Comparison of ENCODE assay signal across 8 cellular contexts in genomic region chr4:24795666-24796381, GRCh38. TPM values are rescaled to one million over a fixed set of nuclear protein-coding genes. Genes with fewer than 3 reads are reported as not detected.
DNase-seq lines count a peak whose midpoint lies in the region; ATAC-seq and TF ChIP-seq lines count a peak whose summit lies in the region.
"Had no signal": no experiment of that assay in that cellular context is flagged by ENCODE, and none has a peak within 500 bp of the region (broad histone marks: within the 10 kb centered on the region; RNA-seq: fewer than 3 reads in every experiment).

No MANE protein-coding gene starts in this region.

- 24% methylated on average over 9 of the region's 9 CpGs for WGBS in urinary bladder

- peaks cover 27% of the 10 kb centered on the region for H3K4me1 Mint-ChIP-seq in WTC11
- H3K4me1 Mint-ChIP-seq in neural crest cell, result peaks cover 33% of the 10 kb centered on the region

- peak overlapping the region; percentile 11 for H3K27ac ChIP-seq in urinary bladder (ENCODE audit: low read depth)

- TF ChIP-seq CTCF in WTC11 (IDR thresholded peaks at IDR 0.05) (no peak), foreskin fibroblast (IDR thresholded peaks at IDR 0.05; ENCODE audit: low read depth, low read length) (no peak), neural crest cell (conservative IDR thresholded peaks at IDR 0.05) (no peak)

- no peaks in the 10 kb centered on the region for H3K9me3 Mint-ChIP-seq in WTC11
- H3K9me3 Mint-ChIP-seq in neural crest cell, result no peaks in the 10 kb centered on the region
- H3K9me3 Mint-ChIP-seq in activated naive CD4-positive, alpha-beta T cell treated with anti-CD3 and anti-CD28 coated beads, Interleukin-2, amount 50 U/mL, for 72 hours, result no peaks in the 10 kb centered on the region

- POLR2A ChIA-PET in WTC11 (lab: Charles Lee), result no interaction called here

- H3K4me1 ChIP-seq in urinary bladder (ENCODE audit: insufficient read depth), result no peaks in the 10 kb centered on the region

- H3K27ac Mint-ChIP-seq in WTC11, result peak overlapping the region; percentile 54
- H3K27ac Mint-ChIP-seq in neural crest cell (ENCODE audit: unreplicated experiment), result peak overlapping the region; percentile 90
- peak overlapping the region in 1 of 2 donors; percentile 86 for H3K27ac Mint-ChIP-seq in activated naive CD4-positive, alpha-beta T cell treated with anti-CD3 and anti-CD28 coated beads, Interleukin-2, amount 50 U/mL, for 72 hours

- H3K36me3 ChIP-seq in urinary bladder (ENCODE audit: insufficient read depth), result no peaks in the 10 kb centered on the region

- H3K27me3 Mint-ChIP-seq in WTC11 (ENCODE audit: low read depth) (peaks cover 66% of the 10 kb centered on the region), neural crest cell (ENCODE audit: low read depth) (peaks cover 49% of the 10 kb centered on the region)

- H3K4me3 ChIP-seq in foreskin fibroblast (ENCODE audit: low read depth in 1 of 2, low read length in 2 of 2) (peak overlapping the region; percentile 38 to 66), urinary bladder (ENCODE audit: low read depth, low read length) (peak overlapping the region; percentile 8)

- DNase-seq in WTC11 (ENCODE audit: low spot score), result no peak
- DNase-seq in foreskin fibroblast, result no peak
- DNase-seq in neural crest cell (ENCODE audit: low read depth, low spot score), result no peak
- DNase-seq in NCI-H146 treated with DMSO at 0.1 percent for 48 hours (lab: John Stamatoyannopoulos, UW; ENCODE audit: unreplicated experiment), result no peak
- no peak for DNase-seq in activated naive CD4-positive, alpha-beta T cell treated with anti-CD3 and anti-CD28 coated beads, Interleukin-2, amount 50 U/mL, for 72 hours (ENCODE audit: low spot score in 2 of 2)
- DNase-seq: activated CD4-positive, alpha-beta T cell treated with anti-CD3 and anti-CD28 coated beads, Interleukin-2, amount 50 U/mL, for 48 hours had no signal

- H3K36me3 Mint-ChIP-seq in WTC11 (no peaks in the 10 kb centered on the region), neural crest cell (ENCODE audit: low read depth) (no peaks in the 10 kb centered on the region)
- H3K36me3 Mint-ChIP-seq in activated naive CD4-positive, alpha-beta T cell treated with anti-CD3 and anti-CD28 coated beads, Interleukin-2, amount 50 U/mL, for 72 hours, result no peaks in the 10 kb centered on the region

- CTCF ChIA-PET in WTC11 (lab: Charles Lee), result interaction anchor here (1.0 to 3.3 kb wide), 5 partner anchors 15 to 193 kb away, joined by 3 to 25 read pairs (median 10); no protein-coding TSS in a partner anchor

- ATAC-seq in WTC11 (peak; percentile 4), HG02938 (IDR thresholded peaks at IDR 0.05; ENCODE audit: unreplicated experiment) (no peak)
- no peak for ATAC-seq in activated naive CD4-positive, alpha-beta T cell treated with anti-CD3 and anti-CD28 coated beads, Interleukin-2, amount 50 U/mL, for 72 hours

- peak overlapping the region; percentile 70 for H3K4me3 Mint-ChIP-seq in WTC11
- peak overlapping the region; percentile 56 for H3K4me3 Mint-ChIP-seq in neural crest cell

TF ChIP-seq in WTC11, 78 proteins besides CTCF, POLR2A, EP300 and RAD21:
- TF ChIP-seq SP1 (CRISPR knock-in tag; conservative IDR thresholded peaks at IDR 0.05), result 0 out of 2 replicates have a peak, but pooled peaks have one; percentile 6
- no peak for TF ChIP-seq FOXP4 (CRISPR knock-in tag; IDR thresholded peaks at IDR 0.05)
- TF ChIP-seq CBFB (CRISPR knock-in tag; IDR thresholded peaks at IDR 0.05; ENCODE audit: low read depth), result no peak

RNA-seq across cellular contexts. Expression of gene SOD3, which starts 0.5 kb away (rescaled TPM):
- 4.1 to 8.2 TPM (median 8.0 TPM) in 3 replicates for total RNA-seq in WTC11 (2021)
- total RNA-seq in neural crest cell, result 0.16 and 0.32 TPM in 2 replicates
- total RNA-seq in urinary bladder, result 27.1 TPM
- polyA plus RNA-seq in urinary bladder, result 247 TPM
- not detected for total RNA-seq in activated naive CD4-positive, alpha-beta T cell treated with anti-CD3 and anti-CD28 coated beads, Interleukin-2, amount 50 U/mL, for 72 hours
